Comparison of ENCODE assay signal across 1 cellular context in the genomic region with DNA sequence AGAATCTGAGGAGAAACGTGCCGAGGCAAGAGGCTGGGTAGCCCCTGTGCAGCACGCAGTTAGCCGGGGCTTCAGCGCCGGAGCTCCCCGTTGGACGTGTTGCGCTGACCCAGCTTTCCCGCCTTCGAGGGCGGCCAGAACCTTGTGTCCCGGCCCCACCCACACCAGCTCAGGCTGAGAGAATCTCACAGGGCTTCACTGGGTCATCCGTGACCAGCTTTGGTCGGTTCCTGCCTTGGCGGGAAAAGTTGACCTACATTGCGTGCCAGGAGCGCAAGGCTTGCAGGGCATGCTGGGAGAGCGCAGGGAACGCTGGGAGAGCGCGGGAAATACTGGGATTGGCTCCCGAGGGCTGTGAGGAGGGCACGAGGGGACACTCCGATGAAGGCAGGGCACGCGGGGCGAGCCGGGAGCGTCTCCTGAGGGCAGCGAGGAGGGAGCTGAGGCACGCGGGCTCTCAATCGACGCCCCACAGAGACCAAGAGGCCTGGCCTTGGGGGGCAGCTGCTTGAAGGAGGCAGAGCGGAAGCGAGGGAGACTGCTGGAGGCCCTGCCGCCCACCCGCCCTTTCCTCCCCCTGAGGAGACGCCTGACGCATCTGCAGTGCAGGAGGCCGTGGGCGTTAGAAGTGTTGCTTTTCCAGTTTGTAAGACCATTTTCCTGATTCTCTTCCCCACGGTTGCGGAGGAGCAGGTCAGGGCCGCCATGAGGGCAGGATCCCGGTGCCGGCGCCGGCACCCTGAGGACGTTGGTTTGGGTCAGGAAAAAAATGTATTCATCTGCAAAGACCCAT.
TF ChIP-seq lines count a peak whose summit lies in the region.

A gene (plus strand): TSS at position 376 of the 793 bp plus-strand sequence. CDS start 2,027 bp downstream, outside the sequence.

TF ChIP-seq in IMR-90, 13 proteins besides CTCF, POLR2A, EP300 and RAD21:
- TF ChIP-seq MAFK (IDR thresholded peaks at IDR 0.05; ENCODE audit: low read depth, low read length) (no peak), MAZ (IDR thresholded peaks at IDR 0.05; ENCODE audit: borderline replicate concordance, low read depth, low read length) (no peak), NFE2L2 (IDR thresholded peaks at IDR 0.05; ENCODE audit: low read depth, low read length) (no peak), BHLHE40 (IDR thresholded peaks at IDR 0.05; ENCODE audit: low read depth, low read length) (no peak), CEBPB (IDR thresholded peaks at IDR 0.05; ENCODE audit: low read depth, low read length) (no peak), SMC3 (IDR thresholded peaks at IDR 0.05; ENCODE audit: low read depth, low read length) (no peak), MXI1 (IDR thresholded peaks at IDR 0.05; ENCODE audit: borderline replicate concordance, low read depth, low read length) (no peak), RCOR1 (IDR thresholded peaks at IDR 0.05; ENCODE audit: insufficient replicate concordance, low read length) (no peak), CHD1 (IDR thresholded peaks at IDR 0.05; ENCODE audit: low read depth, low read length) (no peak)
- TF ChIP-seq, protein P1, sequence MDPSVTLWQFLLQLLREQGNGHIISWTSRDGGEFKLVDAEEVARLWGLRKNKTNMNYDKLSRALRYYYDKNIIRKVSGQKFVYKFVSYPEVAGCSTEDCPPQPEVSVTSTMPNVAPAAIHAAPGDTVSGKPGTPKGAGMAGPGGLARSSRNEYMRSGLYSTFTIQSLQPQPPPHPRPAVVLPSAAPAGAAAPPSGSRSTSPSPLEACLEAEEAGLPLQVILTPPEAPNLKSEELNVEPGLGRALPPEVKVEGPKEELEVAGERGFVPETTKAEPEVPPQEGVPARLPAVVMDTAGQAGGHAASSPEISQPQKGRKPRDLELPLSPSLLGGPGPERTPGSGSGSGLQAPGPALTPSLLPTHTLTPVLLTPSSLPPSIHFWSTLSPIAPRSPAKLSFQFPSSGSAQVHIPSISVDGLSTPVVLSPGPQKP (IDR thresholded peaks at IDR 0.05; ENCODE audit: borderline replicate concordance, low read depth, low read length): no peak
- TF ChIP-seq, protein P2, sequence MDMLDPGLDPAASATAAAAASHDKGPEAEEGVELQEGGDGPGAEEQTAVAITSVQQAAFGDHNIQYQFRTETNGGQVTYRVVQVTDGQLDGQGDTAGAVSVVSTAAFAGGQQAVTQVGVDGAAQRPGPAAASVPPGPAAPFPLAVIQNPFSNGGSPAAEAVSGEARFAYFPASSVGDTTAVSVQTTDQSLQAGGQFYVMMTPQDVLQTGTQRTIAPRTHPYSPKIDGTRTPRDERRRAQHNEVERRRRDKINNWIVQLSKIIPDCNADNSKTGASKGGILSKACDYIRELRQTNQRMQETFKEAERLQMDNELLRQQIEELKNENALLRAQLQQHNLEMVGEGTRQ (IDR thresholded peaks at IDR 0.05; ENCODE audit: low read depth, low read length): no peak
TF ChIP-seq in IMR-90: peak in this region for 0.
